In the genomic region with DNA sequence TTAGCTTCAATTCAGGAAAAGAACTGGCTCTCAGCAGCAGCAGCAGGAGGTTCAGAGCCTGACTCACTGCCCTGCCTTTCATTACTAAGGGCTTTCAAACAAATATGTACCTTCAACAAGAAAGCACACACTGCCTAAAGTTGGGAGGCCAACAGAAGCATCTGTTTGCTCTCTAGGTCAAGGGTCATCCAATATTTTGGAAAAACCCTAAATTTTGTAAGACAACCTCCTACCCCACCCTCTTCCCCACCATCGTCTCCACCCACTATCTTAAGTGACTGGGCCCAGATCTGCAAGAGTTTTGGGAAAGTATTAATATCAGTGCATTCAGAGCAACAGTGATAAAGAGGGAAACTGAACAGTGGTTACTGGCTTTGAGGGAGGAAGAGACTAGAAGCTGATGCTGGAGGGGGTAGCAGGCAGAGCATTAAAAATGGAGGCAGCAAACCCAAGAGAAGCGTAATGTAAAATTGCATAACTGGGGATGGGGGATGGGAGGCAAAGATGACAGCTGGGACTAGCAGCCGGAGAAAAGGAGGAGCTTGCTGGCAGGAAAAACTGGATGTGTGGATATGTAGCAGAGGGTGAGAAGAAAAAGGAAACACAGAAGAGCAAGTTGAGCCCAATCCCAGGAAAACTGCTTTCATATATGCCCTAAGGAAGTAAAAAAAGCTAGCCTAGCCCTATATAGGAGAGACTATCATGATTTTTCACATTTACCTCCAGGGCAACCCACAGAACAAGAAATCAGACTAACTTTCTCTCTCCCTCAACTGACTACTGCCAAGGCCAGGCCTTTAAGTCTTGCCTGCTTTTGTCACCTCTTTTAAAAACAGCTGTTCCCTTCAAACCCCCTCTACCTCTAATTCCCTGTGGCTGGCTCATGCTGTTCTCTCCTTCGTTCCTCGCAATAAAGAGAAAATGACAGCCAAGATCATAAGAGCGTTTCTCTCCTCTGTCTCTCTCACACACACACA, we compare ENCODE assay signal across 9 cellular contexts. TPM values are rescaled to one million over a fixed set of nuclear protein-coding genes. Genes with fewer than 3 reads are reported as not detected.
DNase-seq lines count a peak whose midpoint lies in the region; ATAC-seq and TF ChIP-seq lines count a peak whose summit lies in the region.
"Had no signal": no experiment of that assay in that cellular context is flagged by ENCODE, and none has a peak within 500 bp of the region (broad histone marks: within the 10 kb centered on the region; RNA-seq: fewer than 3 reads in every experiment).

No MANE protein-coding gene starts in this region.

- CTCF ChIA-PET in HEK293 (lab: Yijun Ruan, JAX) (interaction anchor here (0.6 to 5.5 kb wide), 8 partner anchors 22 to 536 kb away, joined by 3 to 36 read pairs (median 4); no protein-coding TSS in a partner anchor), SK-N-SH (lab: Yijun Ruan, JAX) (interaction anchor here (0.8 kb wide), 1 partner anchor 34 kb away, joined by 3 read pairs; no protein-coding TSS in a partner anchor)
- CTCF ChIA-PET in CD4-positive, alpha-beta memory T cell (lab: Charles Lee; ENCODE audit: partially characterized antibody), result interaction anchor here (1.9 kb wide), 1 partner anchor 34 kb away, joined by 15 read pairs; no protein-coding TSS in a partner anchor

- peaks cover 52% of the 10 kb centered on the region for H3K4me1 ChIP-seq in HEK293 (ENCODE audit: control insufficient read depth, insufficient read depth, low read length)
- H3K4me1 ChIP-seq in SK-N-SH (ENCODE audit: control insufficient read depth in 1 of 2, insufficient read depth in 2 of 2, low read depth in 1 of 2, low read length in 1 of 2), result peaks cover 25 to 41% of the 10 kb centered on the region in 2 experiments
- H3K4me1 ChIP-seq in CD4-positive, alpha-beta memory T cell (ENCODE audit: insufficient read depth, low read length), result peaks cover 29% of the 10 kb centered on the region

- H3K27me3 Mint-ChIP-seq in glutamatergic neuron (ENCODE audit: unreplicated experiment), result no peaks in the 10 kb centered on the region
- H3K27me3 Mint-ChIP-seq in CD4-positive, alpha-beta memory T cell, result no peaks in the 10 kb centered on the region

- POLR2A ChIA-PET in HEK293 (lab: Yijun Ruan, JAX) (interaction anchor here (0.7 to 1.5 kb wide), 2 partner anchors 30 to 35 kb away, joined by 3 to 5 read pairs; no protein-coding TSS in a partner anchor), SK-N-SH (lab: Yijun Ruan, JAX) (no interaction called here)
- POLR2A ChIA-PET in CD4-positive, alpha-beta memory T cell (lab: Charles Lee; ENCODE audit: partially characterized antibody), result no interaction called here

- no peak for TF ChIP-seq RAD21 in SK-N-SH (IDR thresholded peaks at IDR 0.05; ENCODE audit: low read length)

- no peak overlapping the region for H3K9ac ChIP-seq in SK-N-SH

- ATAC-seq in sciatic nerve (peak; percentile 91), HG03342 (IDR thresholded peaks at IDR 0.05; ENCODE audit: unreplicated experiment) (no peak)

- no peak overlapping the region for H2AFZ ChIP-seq in SK-N-SH (ENCODE audit: low read depth)

- H3K79me2 ChIP-seq in SK-N-SH (ENCODE audit: insufficient read depth), result peaks cover 99% of the 10 kb centered on the region

- TF ChIP-seq EP300 in SK-N-SH (IDR thresholded peaks at IDR 0.05; ENCODE audit: borderline replicate concordance in 1 of 2, low read depth in 1 of 2, low read length in 1 of 2), result no peak

- peaks cover 31% of the 10 kb centered on the region for H3K4me1 Mint-ChIP-seq in glutamatergic neuron (ENCODE audit: low read depth, unreplicated experiment)
- H3K4me1 Mint-ChIP-seq in CD4-positive, alpha-beta memory T cell, result peaks cover 17 to 44% (median 28%) of the 10 kb centered on the region in 4 donors

- intact Hi-C loops in sciatic nerve (cut with DNase I), result no loop called here
- intact Hi-C loops in CD4-positive, alpha-beta memory T cell (cut with micrococcal nuclease), result no loop called here

- peaks cover 0 to 5% of the 10 kb centered on the region in 2 experiments; a peak in 1 of 3 replicates for H3K36me3 ChIP-seq in HEK293 (ENCODE audit: control insufficient read depth in 2 of 2, insufficient read depth in 1 of 2, low read length in 2 of 2)
- H3K36me3 ChIP-seq in SK-N-SH (replicated peaks in 1 of 2; ENCODE audit: control insufficient read depth in 1 of 2, insufficient read depth in 2 of 2, low read length in 1 of 2), result peaks cover 1 to 5% of the 10 kb centered on the region in 2 experiments
- no peaks in the 10 kb centered on the region for H3K36me3 ChIP-seq in CD4-positive, alpha-beta memory T cell (ENCODE audit: insufficient read depth, low read length)
- H3K36me3 ChIP-seq: HAP-1 had no signal

- H3K36me3 Mint-ChIP-seq in glutamatergic neuron (ENCODE audit: unreplicated experiment), result no peaks in the 10 kb centered on the region
- peaks cover 1 to 8% of the 10 kb centered on the region in 2 donors for H3K36me3 Mint-ChIP-seq in CD4-positive, alpha-beta memory T cell

- no peak overlapping the region for H3K27ac Mint-ChIP-seq in glutamatergic neuron (ENCODE audit: unreplicated experiment)
- H3K27ac Mint-ChIP-seq in CD4-positive, alpha-beta memory T cell, result no peak overlapping the region

- H3K4me2 ChIP-seq in SK-N-SH, result peak overlapping the region; percentile 52

- H3K4me3 ChIP-seq in HEK293 (ENCODE audit: low read depth, low read length), result no peak overlapping the region
- H3K4me3 ChIP-seq in SK-N-SH (ENCODE audit: low read depth in 2 of 2, low read length in 1 of 2), result no peak overlapping the region
- H3K4me3 ChIP-seq in CD4-positive, alpha-beta memory T cell (ENCODE audit: low read length in 2 of 2), result no peak overlapping the region
- H3K4me3 ChIP-seq: HAP-1 had no signal

- peaks cover 97% of the 10 kb centered on the region for H4K20me1 ChIP-seq in SK-N-SH (ENCODE audit: insufficient read depth)

- no peaks in the 10 kb centered on the region for H3K27me3 ChIP-seq in SK-N-SH (ENCODE audit: insufficient read depth)
- no peaks in the 10 kb centered on the region for H3K27me3 ChIP-seq in CD4-positive, alpha-beta memory T cell (ENCODE audit: insufficient read depth, low read length)

- H3K4me3 Mint-ChIP-seq in glutamatergic neuron (ENCODE audit: unreplicated experiment), result no peak overlapping the region
- no peak overlapping the region for H3K4me3 Mint-ChIP-seq in CD4-positive, alpha-beta memory T cell

- DNase-seq in SK-N-SH (no peak), glutamatergic neuron (peak; percentile 62), sciatic nerve (ENCODE audit: low spot score) (no peak), NCI-H2196 treated with DMSO at 0.1 percent for 48 hours (lab: John Stamatoyannopoulos, UW; ENCODE audit: unreplicated experiment) (no peak), H4 (ENCODE audit: low spot score) (no peak)
- DNase-seq in CD4-positive, alpha-beta memory T cell, result no peak

- H3K9me3 ChIP-seq in HEK293 (ENCODE audit: control insufficient read depth, insufficient read depth, low read depth, low read length), result no peaks in the 10 kb centered on the region
- H3K9me3 ChIP-seq in SK-N-SH, result no peaks in the 10 kb centered on the region
- H3K9me3 ChIP-seq in CD4-positive, alpha-beta memory T cell (ENCODE audit: control insufficient read depth in 1 of 2, low read length in 2 of 2), result no peaks in the 10 kb centered on the region
- H3K9me3 ChIP-seq: HAP-1 had no signal

- 77% methylated on average over 6 of the region's 6 CpGs for WGBS in SK-N-SH (ENCODE audit: low lambda C conversion rate)

- no peaks in the 10 kb centered on the region for H3K9me2 ChIP-seq in SK-N-SH

- TF ChIP-seq CTCF in HEK293 (tag by site-specific recombination; IDR thresholded peaks at IDR 0.05), result no peak
- TF ChIP-seq CTCF in SK-N-SH (IDR thresholded peaks at IDR 0.05), result no peak
- no peak for TF ChIP-seq CTCF in glutamatergic neuron (IDR thresholded peaks at IDR 0.05; ENCODE audit: partially characterized antibody, unreplicated experiment)

- peaks cover 18% of the 10 kb centered on the region for H3F3A ChIP-seq in SK-N-SH (replicated peaks; ENCODE audit: insufficient read depth)

- H3K27ac ChIP-seq in HEK293 (ENCODE audit: extremely low read depth, low read depth, low read length) (no peak overlapping the region), SK-N-SH (ENCODE audit: low read depth in 2 of 2, low read length in 1 of 2) (peak overlapping the region in 1 of 2 experiments; percentile 45; a peak in 2 of 4 replicates)
- H3K27ac ChIP-seq in CD4-positive, alpha-beta memory T cell (ENCODE audit: low read depth, low read length), result no peak overlapping the region

- H3K9me3 Mint-ChIP-seq in glutamatergic neuron (ENCODE audit: unreplicated experiment), result no peaks in the 10 kb centered on the region
- H3K9me3 Mint-ChIP-seq in CD4-positive, alpha-beta memory T cell, result no peaks in the 10 kb centered on the region

TF ChIP-seq in HEK293, 187 proteins besides CTCF, POLR2A, EP300 and RAD21 (continues in another document):
- TF ChIP-seq ZNF10 (tag by site-specific recombination; IDR thresholded peaks at IDR 0.05), result peak; percentile 56; the same call in 1 of the 2 replicates
- 0 out of 2 replicates have a peak, but pooled peaks have one; percentile 20 for TF ChIP-seq ZXDB (tag by site-specific recombination; IDR thresholded peaks at IDR 0.05)

TF ChIP-seq in SK-N-SH, 30 proteins besides CTCF, POLR2A, EP300 and RAD21 (continues in another document):
- TF ChIP-seq POLR2AphosphoS5 (IDR thresholded peaks at IDR 0.05; ENCODE audit: low read depth, low read length) (no peak), RCOR1 (IDR thresholded peaks at IDR 0.05; ENCODE audit: low read length) (no peak), FOSL2 (IDR thresholded peaks at IDR 0.05; ENCODE audit: borderline replicate concordance, low read depth) (peak; percentile 28; the same call in 1 of the 2 replicates), TCF12 (IDR thresholded peaks at IDR 0.05) (peak; percentile 60), JUND (IDR thresholded peaks at IDR 0.05) (peak; percentile 12; the same call in 1 of the 2 replicates)
- TF ChIP-seq, protein P1, sequence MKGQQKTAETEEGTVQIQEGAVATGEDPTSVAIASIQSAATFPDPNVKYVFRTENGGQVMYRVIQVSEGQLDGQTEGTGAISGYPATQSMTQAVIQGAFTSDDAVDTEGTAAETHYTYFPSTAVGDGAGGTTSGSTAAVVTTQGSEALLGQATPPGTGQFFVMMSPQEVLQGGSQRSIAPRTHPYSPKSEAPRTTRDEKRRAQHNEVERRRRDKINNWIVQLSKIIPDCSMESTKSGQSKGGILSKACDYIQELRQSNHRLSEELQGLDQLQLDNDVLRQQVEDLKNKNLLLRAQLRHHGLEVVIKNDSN (IDR thresholded peaks at IDR 0.05; ENCODE audit: borderline replicate concordance, low read depth), result no peak

RNA-seq across cellular contexts. Expression of a gene that starts 31.5 kb away (rescaled TPM):
- 177 and 183 TPM in 2 replicates for polyA plus RNA-seq in SK-N-SH (2012; rRNA removed)
- 147 and 202 TPM in 2 replicates for polyA plus RNA-seq in SK-N-SH (2012; cell fraction: cytosol; rRNA removed)
- 93.4 and 161 TPM in 2 replicates for polyA plus RNA-seq in SK-N-SH (2012; cell fraction: nucleus; rRNA removed)
- 86.6 TPM for total RNA-seq in glutamatergic neuron (ENCODE audit: unreplicated experiment)
- total RNA-seq in sciatic nerve, result 85.5 TPM
- total RNA-seq in CD4-positive, alpha-beta memory T cell, result 10 to 100 TPM; 36.5 to 36.6 TPM
- 10 to 100 TPM; 33.5 to 39.8 TPM for polyA plus RNA-seq in CD4-positive, alpha-beta memory T cell
- 178 and 199 TPM in 2 replicates for total RNA-seq in H4 (2014; rRNA removed; shearing (Covaris generic))
